Comparison of ENCODE assay signal across 38 cellular contexts in genomic region chr10:112224933-112225529, GRCh38. TPM values are rescaled to one million over a fixed set of nuclear protein-coding genes. Genes with fewer than 3 reads are reported as not detected.
"Had no signal": no experiment of that assay in that cellular context is flagged by ENCODE, and none has a peak within 500 bp of the region (broad histone marks: within the 10 kb centered on the region; RNA-seq: fewer than 3 reads in every experiment).

No MANE protein-coding gene starts in this region.

- H3K27ac ChIP-seq: ascending aorta, breast epithelium, cardiac muscle cell, colonic mucosa, epithelial cell of prostate, esophagus squamous epithelium, gastroesophageal sphincter, VCaP had no signal

- DNase-seq: activated CD4-positive, alpha-beta memory T cell treated with anti-CD3 and anti-CD28 coated beads, Interleukin-2, amount 10 ng/mL, durations not matched to agents 7 days and 5 days; activated CD4-positive, alpha-beta T cell treated with anti-CD3 and anti-CD28 coated beads for 1 hour; activated CD4-positive, alpha-beta T cell treated with anti-CD3 and anti-CD28 coated beads for 4 hours; activated CD4-positive, alpha-beta T cell treated with anti-CD3 and anti-CD28 coated beads, Interleukin-2, amount 10 ng/mL, durations not matched to agents 7 days and 5 days; activated CD4-positive, alpha-beta T cell treated with anti-CD3 and anti-CD28 coated beads, Interleukin-2, amount 50 U/mL, for 4 hours; activated CD8-positive, alpha-beta memory T cell treated with anti-CD3 and anti-CD28 coated beads, Interleukin-2, amount 50 U/mL, for 48 hours; activated gamma-delta T cell; activated naive CD4-positive, alpha-beta T cell; activated naive CD4-positive, alpha-beta T cell treated with anti-CD3 and anti-CD28 coated beads, Interleukin-2, amount 10 ng/mL, durations not matched to agents 7 days and 5 days; activated naive CD8-positive, alpha-beta T cell treated with anti-CD3 and anti-CD28 coated beads, Interleukin-2, amount 10 ng/mL, durations not matched to agents 7 days and 5 days; activated T-cell treated with anti-CD3 and anti-CD28 coated beads for 4 hours; activated T-cell treated with anti-CD3 and anti-CD28 coated beads, Interleukin-2, amount 50 U/mL, for 24 hours; activated T-cell treated with anti-CD3 and anti-CD28 coated beads, Interleukin-2, amount 50 U/mL, for 72 hours; amniotic stem cell; central memory CD4-positive, alpha-beta T cell; cerebellar nuclear complex; colonic mucosa; effector CD8-positive, alpha-beta T cell; esophagus squamous epithelium; foreskin melanocyte; T-helper 2 cell had no signal

- H3K36me3 ChIP-seq: ascending aorta, breast epithelium, cardiac muscle cell, colonic mucosa, esophagus squamous epithelium, gastroesophageal sphincter had no signal

- H3K36me3 Mint-ChIP-seq: activated naive CD4-positive, alpha-beta T cell treated with anti-CD3 and anti-CD28 coated beads, Interleukin-2, amount 10 ng/mL, durations not matched to agents 7 days and 5 days; activated naive CD4-positive, alpha-beta T cell treated with anti-CD3 and anti-CD28 coated beads, Interleukin-2, amount 50 U/mL, for 72 hours; activated naive CD8-positive, alpha-beta T cell treated with anti-CD3 and anti-CD28 coated beads, Interleukin-2, amount 10 ng/mL, durations not matched to agents 7 days and 5 days; brain had no signal

- H3K4me1 ChIP-seq: ascending aorta, breast epithelium, colonic mucosa, esophagus squamous epithelium, gastroesophageal sphincter had no signal

- H3K4me3 ChIP-seq: ascending aorta, breast epithelium, cardiac muscle cell, colonic mucosa, esophagus squamous epithelium, gastroesophageal sphincter had no signal

- ATAC-seq: activated naive CD4-positive, alpha-beta T cell treated with anti-CD3 and anti-CD28 coated beads, Interleukin-2, amount 50 U/mL, for 72 hours; activated T-cell treated with anti-CD3 and anti-CD28 coated beads, Interleukin-2, amount 50 U/mL, for 72 hours; gastroesophageal sphincter; WTC11 had no signal

- H3K4me1 Mint-ChIP-seq: activated CD4-positive, alpha-beta T cell treated with anti-CD3 and anti-CD28 coated beads, Interleukin-2, amount 10 ng/mL, durations not matched to agents 7 days and 5 days; activated naive CD4-positive, alpha-beta T cell treated with anti-CD3 and anti-CD28 coated beads, Interleukin-2, amount 10 ng/mL, durations not matched to agents 7 days and 5 days; activated naive CD8-positive, alpha-beta T cell treated with anti-CD3 and anti-CD28 coated beads, Interleukin-2, amount 10 ng/mL, durations not matched to agents 7 days and 5 days; WTC11 had no signal

- H3K9me3 Mint-ChIP-seq: activated CD4-positive, alpha-beta T cell treated with anti-CD3 and anti-CD28 coated beads, Interleukin-2, amount 10 ng/mL, durations not matched to agents 7 days and 5 days; activated naive CD4-positive, alpha-beta T cell treated with anti-CD3 and anti-CD28 coated beads, Interleukin-2, amount 10 ng/mL, durations not matched to agents 7 days and 5 days had no signal

- H3K4me3 Mint-ChIP-seq: activated CD4-positive, alpha-beta memory T cell treated with anti-CD3 and anti-CD28 coated beads, Interleukin-2, amount 10 ng/mL, durations not matched to agents 7 days and 5 days; activated CD4-positive, alpha-beta T cell treated with anti-CD3 and anti-CD28 coated beads, Interleukin-2, amount 10 ng/mL, durations not matched to agents 7 days and 5 days; activated naive CD4-positive, alpha-beta T cell treated with anti-CD3 and anti-CD28 coated beads, Interleukin-2, amount 10 ng/mL, durations not matched to agents 7 days and 5 days; activated naive CD8-positive, alpha-beta T cell treated with anti-CD3 and anti-CD28 coated beads, Interleukin-2, amount 10 ng/mL, durations not matched to agents 7 days and 5 days; activated T-cell treated with anti-CD3 and anti-CD28 coated beads, Interleukin-2, amount 50 U/mL, for 24 hours; activated T-cell treated with anti-CD3 and anti-CD28 coated beads, Interleukin-2, amount 50 U/mL, for 72 hours; brain; WTC11 had no signal

- FAIRE-seq: endometrium, endothelial cell of umbilical vein had no signal

- H3K27me3 ChIP-seq: ascending aorta, breast epithelium, cardiac muscle cell, colonic mucosa had no signal

- H3K27ac Mint-ChIP-seq: activated CD4-positive, alpha-beta memory T cell treated with anti-CD3 and anti-CD28 coated beads, Interleukin-2, amount 10 ng/mL, durations not matched to agents 7 days and 5 days; activated CD4-positive, alpha-beta T cell treated with anti-CD3 and anti-CD28 coated beads, Interleukin-2, amount 10 ng/mL, durations not matched to agents 7 days and 5 days; activated naive CD4-positive, alpha-beta T cell treated with anti-CD3 and anti-CD28 coated beads, Interleukin-2, amount 10 ng/mL, durations not matched to agents 7 days and 5 days; activated naive CD4-positive, alpha-beta T cell treated with anti-CD3 and anti-CD28 coated beads, Interleukin-2, amount 50 U/mL, for 72 hours; activated naive CD8-positive, alpha-beta T cell treated with anti-CD3 and anti-CD28 coated beads, Interleukin-2, amount 10 ng/mL, durations not matched to agents 7 days and 5 days; activated T-cell treated with anti-CD3 and anti-CD28 coated beads, Interleukin-2, amount 50 U/mL, for 24 hours; activated T-cell treated with anti-CD3 and anti-CD28 coated beads, Interleukin-2, amount 50 U/mL, for 72 hours; brain; WTC11 had no signal

- H3K9me3 ChIP-seq: ascending aorta, breast epithelium, colonic mucosa had no signal

- H3K27me3 Mint-ChIP-seq: activated naive CD4-positive, alpha-beta T cell treated with anti-CD3 and anti-CD28 coated beads, Interleukin-2, amount 10 ng/mL, durations not matched to agents 7 days and 5 days had no signal

RNA-seq across cellular contexts. Expression of gene TECTB, which starts 58.2 kb away (rescaled TPM):
- total RNA-seq: activated CD4-positive, alpha-beta memory T cell treated with anti-CD3 and anti-CD28 coated beads, Interleukin-2, amount 10 ng/mL, durations not matched to agents 7 days and 5 days; activated CD4-positive, alpha-beta T cell treated with anti-CD3 and anti-CD28 coated beads, Interleukin-2, amount 10 ng/mL, durations not matched to agents 7 days and 5 days; activated naive CD4-positive, alpha-beta T cell treated with anti-CD3 and anti-CD28 coated beads, Interleukin-2, amount 50 U/mL, for 72 hours; activated naive CD8-positive, alpha-beta T cell treated with anti-CD3 and anti-CD28 coated beads, Interleukin-2, amount 10 ng/mL, durations not matched to agents 7 days and 5 days; activated T-cell treated with anti-CD3 and anti-CD28 coated beads, Interleukin-2, amount 50 U/mL, for 72 hours; ascending aorta; breast epithelium; cardiac muscle cell; colonic mucosa; dermis microvascular lymphatic vessel endothelial cell; endothelial cell of umbilical vein; esophagus squamous epithelium; fibroblast of lung; fibroblast of villous mesenchyme; gastroesophageal sphincter; glomerular endothelial cell; T-helper 1 cell treated with Interleukin-12 subunit alpha and Interleukin-12 subunit beta and Interleukin-4 antibody, amounts not matched to agents 30 ng/mL and 1 ng/mL, for 36 hours; WTC11 had no signal
- polyA plus RNA-seq: cardiac muscle cell, endothelial cell of umbilical vein, esophagus, fibroblast of lung had no signal
